In genomic region chr22:30408388-30409101, GRCh38 we compare ENCODE assay signal across 1 cellular context.
TF ChIP-seq lines count a peak whose summit lies in the region.

No MANE protein-coding gene starts in this region.

TF ChIP-seq in K562, 482 proteins besides CTCF, POLR2A, EP300 and RAD21 (continues in another document):
- no peak for TF ChIP-seq HDAC8 (tag; IDR thresholded peaks at IDR 0.05)
- TF ChIP-seq ZBTB11 (CRISPR knock-in tag; IDR thresholded peaks at IDR 0.05) = peak in 1 of 3 experiments; percentile 74; a peak in 1 of 6 replicates
- TF ChIP-seq ZFP30 (CRISPR knock-in tag; IDR thresholded peaks at IDR 0.05; ENCODE audit: borderline replicate concordance) = no peak
- no peak for TF ChIP-seq XRCC3 (IDR thresholded peaks at IDR 0.05)
- TF ChIP-seq ZNF311 (CRISPR knock-in tag; IDR thresholded peaks at IDR 0.05) = no peak
- TF ChIP-seq JUN (IDR thresholded peaks at IDR 0.05; ENCODE audit: borderline replicate concordance, low read depth, low read length) = no peak
- TF ChIP-seq JUN (CRISPR knock-in tag; IDR thresholded peaks at IDR 0.05; ENCODE audit: borderline replicate concordance) = no peak
- TF ChIP-seq LARP7 (IDR thresholded peaks at IDR 0.05) = no peak
- no peak for TF ChIP-seq MITF (IDR thresholded peaks at IDR 0.05)
- TF ChIP-seq ARID3A (IDR thresholded peaks at IDR 0.05; ENCODE audit: borderline replicate concordance, low read depth, low read length) = no peak
- TF ChIP-seq RNF2 (IDR thresholded peaks at IDR 0.05) = peak; percentile 24; the same call in 1 of the 2 replicates
- no peak for TF ChIP-seq ARID4B (CRISPR knock-in tag; IDR thresholded peaks at IDR 0.05)
- 0 out of 4 replicates have a peak, but pooled peaks of 1 of the 2 experiments have one; percentile 59 for TF ChIP-seq UBTF (IDR thresholded peaks at IDR 0.05; ENCODE audit: borderline replicate concordance in 1 of 2, low read depth in 2 of 2, low read length in 2 of 2)
- TF ChIP-seq ZNF79 (CRISPR knock-in tag; IDR thresholded peaks at IDR 0.05; ENCODE audit: low read depth) = no peak
- TF ChIP-seq ZNF717 (CRISPR knock-in tag; IDR thresholded peaks at IDR 0.05) = no peak
- TF ChIP-seq HSF4 (CRISPR knock-in tag; IDR thresholded peaks at IDR 0.05; ENCODE audit: borderline replicate concordance) = no peak
- no peak for TF ChIP-seq PRMT5 (CRISPR knock-in tag; IDR thresholded peaks at IDR 0.05)
- TF ChIP-seq NONO (IDR thresholded peaks at IDR 0.05; ENCODE audit: low read depth in 2 of 2, low read length in 1 of 2) = no peak
- peak; percentile 58 for TF ChIP-seq JUND (IDR thresholded peaks at IDR 0.05; ENCODE audit: borderline replicate concordance, low read depth, low read length)
- TF ChIP-seq JUND (tag; IDR thresholded peaks at IDR 0.05; ENCODE audit: borderline replicate concordance, low read depth, low read length) = no peak
- TF ChIP-seq SNIP1 (IDR thresholded peaks at IDR 0.05; ENCODE audit: low read depth) = no peak
- TF ChIP-seq TRIM28 (IDR thresholded peaks at IDR 0.05) = no peak
- TF ChIP-seq BRF1 (IDR thresholded peaks at IDR 0.05; ENCODE audit: borderline replicate concordance, extremely low read depth, insufficient read length) = no peak
- TF ChIP-seq CBFA2T3 (IDR thresholded peaks at IDR 0.05) = peak; percentile 62
- no peak for TF ChIP-seq MAX (CRISPR knock-in tag; IDR thresholded peaks at IDR 0.05)
- TF ChIP-seq MTF1 (CRISPR knock-in tag; IDR thresholded peaks at IDR 0.05; ENCODE audit: borderline replicate concordance) = no peak
- peak; percentile 70 for TF ChIP-seq FOSL1 (tag; conservative IDR thresholded peaks at IDR 0.05)
- no peak for TF ChIP-seq MAFG (tag; conservative IDR thresholded peaks at IDR 0.05)
- peak; percentile 65; the same call in 1 of the 2 replicates for TF ChIP-seq GATA2 (CRISPR knock-in tag; IDR thresholded peaks at IDR 0.05)
- 0 out of 2 replicates have a peak, but pooled peaks have one; percentile 19 for TF ChIP-seq TEAD4 (IDR thresholded peaks at IDR 0.05; ENCODE audit: low read length)
- TF ChIP-seq TEAD4 (CRISPR knock-in tag; IDR thresholded peaks at IDR 0.05; ENCODE audit: borderline replicate concordance) = no peak
- no peak for TF ChIP-seq HNRNPUL1 (IDR thresholded peaks at IDR 0.05; ENCODE audit: low read length)
- TF ChIP-seq HMBOX1 (IDR thresholded peaks at IDR 0.05) = peak; percentile 92
- peak; percentile 36 for TF ChIP-seq VEZF1 (CRISPR knock-in tag; IDR thresholded peaks at IDR 0.05)
- no peak for TF ChIP-seq ZNF133 (CRISPR knock-in tag; IDR thresholded peaks at IDR 0.05)
- TF ChIP-seq ZNF57 (CRISPR knock-in tag; IDR thresholded peaks at IDR 0.05) = no peak
- TF ChIP-seq PCBP2 (IDR thresholded peaks at IDR 0.05; ENCODE audit: low read depth, low read length, poor library complexity, severe bottlenecking) = no peak
- TF ChIP-seq ARID3B (CRISPR knock-in tag; IDR thresholded peaks at IDR 0.05; ENCODE audit: borderline replicate concordance) = no peak
- TF ChIP-seq ZNF584 (CRISPR knock-in tag; IDR thresholded peaks at IDR 0.05; ENCODE audit: low read depth) = no peak
- no peak for TF ChIP-seq SIN3B (IDR thresholded peaks at IDR 0.05; ENCODE audit: low read depth)
- TF ChIP-seq ZEB2 (IDR thresholded peaks at IDR 0.05) = no peak
- no peak for TF ChIP-seq CREBBP (IDR thresholded peaks at IDR 0.05; ENCODE audit: low read depth, low read length)
- TF ChIP-seq KHSRP (IDR thresholded peaks at IDR 0.05) = no peak
- TF ChIP-seq TARDBP (IDR thresholded peaks at IDR 0.05) = no peak
- TF ChIP-seq ATF7 (IDR thresholded peaks at IDR 0.05) = peak; percentile 40; the same call in 1 of the 2 replicates
- TF ChIP-seq ZKSCAN1 (IDR thresholded peaks at IDR 0.05; ENCODE audit: low read depth, low read length) = peak; percentile 86; the same call in 1 of the 2 replicates
- peak; percentile 36 for TF ChIP-seq ATF3 (IDR thresholded peaks at IDR 0.05)
- no peak for TF ChIP-seq ATF3 (CRISPR knock-in tag; conservative IDR thresholded peaks at IDR 0.05)
- TF ChIP-seq C11orf30 (IDR thresholded peaks at IDR 0.05; ENCODE audit: low read depth) = peak; percentile 14; the same call in 1 of the 2 replicates
- TF ChIP-seq ZNF165 (CRISPR knock-in tag; IDR thresholded peaks at IDR 0.05; ENCODE audit: borderline replicate concordance) = no peak
- no peak for TF ChIP-seq NUFIP1 (IDR thresholded peaks at IDR 0.05; ENCODE audit: partially characterized antibody)
